In the genomic region with DNA sequence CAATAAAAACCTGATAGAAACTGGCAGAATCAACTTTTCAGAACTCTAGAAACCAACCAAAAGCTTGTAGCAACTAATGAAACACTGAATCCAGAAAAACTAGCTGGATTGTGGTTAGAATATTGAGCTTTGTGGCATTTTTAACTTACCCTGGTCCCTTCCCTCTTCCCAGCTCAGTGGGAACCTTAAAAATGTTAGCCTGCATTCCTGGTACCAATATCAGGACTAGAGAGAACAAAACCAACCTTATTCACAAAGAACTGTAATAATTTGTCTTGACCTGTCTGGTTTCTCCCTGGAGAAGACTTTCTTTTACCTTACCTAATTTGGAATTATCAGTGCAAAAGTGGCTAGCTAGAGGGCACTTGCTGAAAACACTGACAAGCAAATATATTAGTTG, we compare ENCODE assay signal across 24 cellular contexts. TPM values are rescaled to one million over a fixed set of nuclear protein-coding genes. Genes with fewer than 3 reads are reported as not detected.
"Had no signal": no experiment of that assay in that cellular context is flagged by ENCODE, and none has a peak within 500 bp of the region (broad histone marks: within the 10 kb centered on the region; RNA-seq: fewer than 3 reads in every experiment).

No MANE protein-coding gene starts in this region.

- DNase-seq: activated CD4-positive, alpha-beta T cell treated with anti-CD3 and anti-CD28 coated beads, Interleukin-2, amount 10 ng/mL, durations not matched to agents 24 days and 14 days; activated CD4-positive, CD25-positive, alpha-beta regulatory T cell; activated CD8-positive, alpha-beta memory T cell treated with anti-CD3 and anti-CD28 coated beads, Interleukin-2, amount 50 U/mL, for 4 hours; activated CD8-positive, alpha-beta T cell treated with anti-CD3 and anti-CD28 coated beads, Interleukin-2, amount 10 ng/mL, durations not matched to agents 7 days and 5 days; activated T-cell treated with anti-CD3 and anti-CD28 coated beads, Interleukin-2, amount 50 U/mL, for 72 hours; aorta; caudate nucleus; colonic mucosa; esophagus squamous epithelium; hypothalamus; stimulated activated CD4-positive, alpha-beta T cell treated with anti-CD3 and anti-CD28 coated beads, Interleukin-4, amount 100 ng/mL, for 24 hours; stimulated activated naive CD4-positive, alpha-beta T cell; substantia nigra; uterus had no signal

- H3K4me3 ChIP-seq: colonic mucosa, esophagus squamous epithelium, right atrium auricular region, skin epidermis, tibial nerve, uterus had no signal

- H3K27ac ChIP-seq: colonic mucosa, esophagus squamous epithelium, skin epidermis, uterus had no signal

- H3K36me3 ChIP-seq: colonic mucosa, right atrium auricular region, tibial nerve, uterus had no signal

- H3K9me3 ChIP-seq: colonic mucosa, esophagus squamous epithelium, right atrium auricular region, tibial nerve, uterus had no signal

- ATAC-seq: activated CD8-positive, alpha-beta T cell treated with anti-CD3 and anti-CD28 coated beads, Interleukin-2, amount 10 ng/mL, durations not matched to agents 7 days and 5 days; activated T-cell treated with anti-CD3 and anti-CD28 coated beads, Interleukin-2, amount 50 U/mL, for 72 hours had no signal

- H3K27me3 ChIP-seq: colonic mucosa, esophagus squamous epithelium, right atrium auricular region, tibial nerve, uterus had no signal

RNA-seq across cellular contexts. Expression of a gene that starts 21.2 kb away (rescaled TPM):
- total RNA-seq: activated CD4-positive, alpha-beta T cell treated with anti-CD3 and anti-CD28 coated beads, Interleukin-2, amount 10 ng/mL, durations not matched to agents 24 days and 14 days; activated CD8-positive, alpha-beta T cell treated with anti-CD3 and anti-CD28 coated beads, Interleukin-2, amount 10 ng/mL, durations not matched to agents 7 days and 5 days; T-helper 2 cell treated with Interferon-gamma antibody and Interleukin-4, amounts not matched to agents 100 ng/mL and 5 ng/mL, for 36 hours had no signal

RNA-seq across cellular contexts. Expression of a gene that starts 27.3 kb away (rescaled TPM):
- total RNA-seq: activated CD4-positive, alpha-beta T cell treated with anti-CD3 and anti-CD28 coated beads, Interleukin-2, amount 10 ng/mL, durations not matched to agents 24 days and 14 days; activated CD8-positive, alpha-beta T cell treated with anti-CD3 and anti-CD28 coated beads, Interleukin-2, amount 10 ng/mL, durations not matched to agents 7 days and 5 days; activated T-cell treated with anti-CD3 and anti-CD28 coated beads, Interleukin-2, amount 50 U/mL, for 72 hours; aorta; colonic mucosa; esophagus squamous epithelium; fibroblast of villous mesenchyme; glomerular endothelial cell; lower leg skin; myocyte; omental fat pad; progenitor cell of endocrine pancreas; right atrium auricular region; T-helper 2 cell treated with Interferon-gamma antibody and Interleukin-4, amounts not matched to agents 100 ng/mL and 5 ng/mL, for 36 hours; tibial nerve; uterus had no signal
